In genomic region chr10:12835709-12836108, GRCh38 we compare ENCODE assay signal across 16 cellular contexts.
DNase-seq lines count a peak whose midpoint lies in the region; ATAC-seq and TF ChIP-seq lines count a peak whose summit lies in the region.
"Had no signal": no experiment of that assay in that cellular context is flagged by ENCODE, and none has a peak within 500 bp of the region (broad histone marks: within the 10 kb centered on the region; RNA-seq: fewer than 3 reads in every experiment).

No MANE protein-coding gene starts in this region.

- DNase-seq in Daoy (ENCODE audit: low read depth) (peak; percentile 84), RPMI7951 (ENCODE audit: low read depth) (peak; percentile 63), fibroblast of mammary gland (ENCODE audit: low read depth) (peak; percentile 85), renal cortical epithelial cell (ENCODE audit: low read depth) (peak; percentile 33), chondrocyte (ENCODE audit: low spot score) (no peak)
- no peak for DNase-seq in activated effector memory CD4-positive, alpha-beta T cell treated with Interleukin-2 at 50 U/mL for 16 hours
- no peak for DNase-seq in activated CD4-positive, alpha-beta T cell treated with anti-CD3 and anti-CD28 coated beads for 36 hours
- DNase-seq: activated CD4-positive, alpha-beta T cell treated with anti-CD3 and anti-CD28 coated beads, Interleukin-2, amount 10 ng/mL, durations not matched to agents 24 days and 14 days; Karpas-422; midbrain; NCI-H2081 treated with DMSO at 0.1 percent for 48 hours; stimulated activated CD4-positive, alpha-beta T cell treated with anti-CD3 and anti-CD28 coated beads, Interleukin-4, amount 100 ng/mL, for 1 hour; stimulated activated naive B cell treated with anti-CD40 and anti-IgM and Interleukin-4, amounts not matched to agents 10 μg/mL and 1 μg/mL and 100 μg/mL, for 72 hours had no signal

- CTCF ChIA-PET in activated CD4-positive, alpha-beta T cell treated with anti-CD3 and anti-CD28 coated beads for 36 hours (lab: Charles Lee) = no interaction called here

- no peaks in the 10 kb centered on the region for H3K27me3 Mint-ChIP-seq in chondrocyte (ENCODE audit: low read depth)
- H3K27me3 Mint-ChIP-seq in activated CD4-positive, alpha-beta T cell treated with anti-CD3 and anti-CD28 coated beads for 36 hours = no peaks in the 10 kb centered on the region
- H3K27me3 Mint-ChIP-seq: activated CD4-positive, alpha-beta T cell treated with anti-CD3 and anti-CD28 coated beads, Interleukin-2, amount 10 ng/mL, durations not matched to agents 24 days and 14 days; activated T-helper 17 cell treated with anti-CD3 and anti-CD28 coated beads, Interleukin-2, amount 50 U/mL, for 72 hours; stimulated activated naive B cell treated with anti-CD40 and anti-IgM and Interleukin-4, amounts not matched to agents 10 μg/mL and 1 μg/mL and 100 μg/mL, for 72 hours had no signal

- H3K9me3 Mint-ChIP-seq in chondrocyte (ENCODE audit: low read depth) = no peaks in the 10 kb centered on the region
- no peaks in the 10 kb centered on the region for H3K9me3 Mint-ChIP-seq in activated CD4-positive, alpha-beta T cell treated with anti-CD3 and anti-CD28 coated beads for 36 hours (ENCODE audit: low read depth)
- H3K9me3 Mint-ChIP-seq: activated CD4-positive, alpha-beta T cell treated with anti-CD3 and anti-CD28 coated beads, Interleukin-2, amount 10 ng/mL, durations not matched to agents 24 days and 14 days; activated T-helper 17 cell treated with anti-CD3 and anti-CD28 coated beads, Interleukin-2, amount 50 U/mL, for 72 hours; stimulated activated naive B cell treated with anti-CD40 and anti-IgM and Interleukin-4, amounts not matched to agents 10 μg/mL and 1 μg/mL and 100 μg/mL, for 72 hours had no signal

- peaks cover 19% of the 10 kb centered on the region for H3K4me1 Mint-ChIP-seq in chondrocyte (ENCODE audit: low read depth)
- H3K4me1 Mint-ChIP-seq in activated CD4-positive, alpha-beta T cell treated with anti-CD3 and anti-CD28 coated beads for 36 hours = no peaks in the 10 kb centered on the region
- H3K4me1 Mint-ChIP-seq: activated CD4-positive, alpha-beta T cell treated with anti-CD3 and anti-CD28 coated beads, Interleukin-2, amount 10 ng/mL, durations not matched to agents 24 days and 14 days; activated T-helper 17 cell treated with anti-CD3 and anti-CD28 coated beads, Interleukin-2, amount 50 U/mL, for 72 hours; stimulated activated naive B cell treated with anti-CD40 and anti-IgM and Interleukin-4, amounts not matched to agents 10 μg/mL and 1 μg/mL and 100 μg/mL, for 72 hours had no signal

- no peak overlapping the region for H3K27ac Mint-ChIP-seq in chondrocyte (ENCODE audit: unreplicated experiment)
- no peak overlapping the region for H3K27ac Mint-ChIP-seq in activated CD4-positive, alpha-beta T cell treated with anti-CD3 and anti-CD28 coated beads for 36 hours
- H3K27ac Mint-ChIP-seq: activated CD4-positive, alpha-beta T cell treated with anti-CD3 and anti-CD28 coated beads, Interleukin-2, amount 10 ng/mL, durations not matched to agents 24 days and 14 days; activated T-helper 17 cell treated with anti-CD3 and anti-CD28 coated beads, Interleukin-2, amount 50 U/mL, for 72 hours had no signal

- ATAC-seq in HG02885 (IDR thresholded peaks at IDR 0.05; ENCODE audit: poor library complexity, unreplicated experiment) = no peak
- no peak for ATAC-seq in activated CD4-positive, alpha-beta T cell treated with anti-CD3 and anti-CD28 coated beads for 36 hours
- ATAC-seq: activated T-helper 17 cell treated with anti-CD3 and anti-CD28 coated beads, Interleukin-2, amount 50 U/mL, for 72 hours; psoas muscle; stimulated activated naive B cell treated with anti-CD40 and anti-IgM and Interleukin-4, amounts not matched to agents 10 μg/mL and 1 μg/mL and 100 μg/mL, for 72 hours had no signal

- H3K4me3 ChIP-seq in fibroblast of mammary gland (ENCODE audit: control insufficient read depth, low read depth, low read length) = no peak overlapping the region
- H3K4me3 ChIP-seq: psoas muscle had no signal

- POLR2A ChIA-PET in activated CD4-positive, alpha-beta T cell treated with anti-CD3 and anti-CD28 coated beads for 36 hours (lab: Charles Lee) = no interaction called here

- intact Hi-C loops in activated CD4-positive, alpha-beta T cell treated with anti-CD3 and anti-CD28 coated beads for 36 hours (cut with DNase I, micrococcal nuclease) = no loop called here

- no peak for TF ChIP-seq CTCF in fibroblast of mammary gland (conservative IDR thresholded peaks at IDR 0.05; ENCODE audit: control insufficient read depth, insufficient read depth, low read depth, low read length)
- TF ChIP-seq CTCF in chondrocyte (IDR thresholded peaks at IDR 0.05) = no peak

- no peaks in the 10 kb centered on the region for H3K36me3 Mint-ChIP-seq in chondrocyte (ENCODE audit: low read depth)
- H3K36me3 Mint-ChIP-seq in activated CD4-positive, alpha-beta T cell treated with anti-CD3 and anti-CD28 coated beads for 36 hours (ENCODE audit: low read depth) = peaks cover 2% of the 10 kb centered on the region

- no peak overlapping the region for H3K4me3 Mint-ChIP-seq in chondrocyte (ENCODE audit: unreplicated experiment)
- H3K4me3 Mint-ChIP-seq in activated CD4-positive, alpha-beta T cell treated with anti-CD3 and anti-CD28 coated beads for 36 hours = no peak overlapping the region
- H3K4me3 Mint-ChIP-seq: activated CD4-positive, alpha-beta T cell treated with anti-CD3 and anti-CD28 coated beads, Interleukin-2, amount 10 ng/mL, durations not matched to agents 24 days and 14 days; activated T-helper 17 cell treated with anti-CD3 and anti-CD28 coated beads, Interleukin-2, amount 50 U/mL, for 72 hours; stimulated activated naive B cell treated with anti-CD40 and anti-IgM and Interleukin-4, amounts not matched to agents 10 μg/mL and 1 μg/mL and 100 μg/mL, for 72 hours had no signal

Comparison
In these comparisons a context has a peak if more than half of its experiments do, and no peak if none do; other contexts are left out.
1. DNase-seq: peak in Daoy (single experiment), RPMI7951 (single experiment), fibroblast of mammary gland (single experiment) and renal cortical epithelial cell (single experiment); none in activated effector memory CD4-positive, alpha-beta T cell treated with Interleukin-2 at 50 U/mL for 16 hours (single experiment), chondrocyte (single experiment) and activated CD4-positive, alpha-beta T cell treated with anti-CD3 and anti-CD28 coated beads for 36 hours (single experiment).